In the genomic region with DNA sequence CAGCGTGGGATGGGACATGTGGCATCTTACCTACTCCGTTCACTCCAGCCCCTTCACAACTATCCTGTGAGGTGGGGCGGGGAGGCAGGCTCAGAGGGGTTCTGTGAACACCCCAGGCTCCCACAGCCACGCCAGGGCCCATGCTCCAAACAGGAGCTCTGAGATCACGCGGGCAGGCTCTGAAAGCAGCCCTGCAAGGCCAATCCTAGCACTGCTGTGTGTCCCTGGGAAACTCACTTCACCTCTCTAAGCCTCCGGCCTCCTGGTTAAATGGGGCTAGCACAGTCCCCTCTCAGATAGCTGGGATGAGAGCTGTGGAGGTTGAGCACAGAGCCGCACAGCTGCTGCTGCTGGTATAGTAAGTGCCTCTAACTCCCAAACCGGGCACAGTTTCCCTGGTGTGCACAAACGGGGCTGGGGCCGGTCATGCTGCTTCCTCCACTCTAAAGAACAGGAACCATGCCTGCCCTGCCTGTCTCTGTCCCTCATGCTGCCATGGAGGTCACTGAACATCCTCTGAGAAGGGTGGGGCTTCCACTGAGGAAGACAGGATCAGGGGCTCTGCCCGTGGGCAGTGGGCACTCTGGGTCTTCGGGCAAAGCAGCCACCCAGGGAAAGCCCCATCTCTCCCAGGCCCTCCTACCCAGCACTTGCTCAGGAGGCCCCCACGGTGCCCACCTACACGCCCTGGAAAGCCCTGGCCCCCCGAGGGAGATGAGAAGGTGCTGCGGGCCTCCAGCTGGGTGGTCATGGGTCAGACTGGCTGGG, we compare ENCODE assay signal across 1 cellular context.
TF ChIP-seq lines count a peak whose summit lies in the region.

No MANE protein-coding gene starts in this region.

TF ChIP-seq in IMR-90, 13 proteins besides CTCF, POLR2A, EP300 and RAD21:
- no peak for TF ChIP-seq USF2 (IDR thresholded peaks at IDR 0.05; ENCODE audit: low read depth, low read length)
- TF ChIP-seq RCOR1 (IDR thresholded peaks at IDR 0.05; ENCODE audit: insufficient replicate concordance, low read length): no peak
- no peak for TF ChIP-seq MAZ (IDR thresholded peaks at IDR 0.05; ENCODE audit: borderline replicate concordance, low read depth, low read length)
- TF ChIP-seq BHLHE40 (IDR thresholded peaks at IDR 0.05; ENCODE audit: low read depth, low read length): no peak
- no peak for TF ChIP-seq SMC3 (IDR thresholded peaks at IDR 0.05; ENCODE audit: low read depth, low read length)
- no peak for TF ChIP-seq CHD1 (IDR thresholded peaks at IDR 0.05; ENCODE audit: low read depth, low read length)
- TF ChIP-seq CEBPB (IDR thresholded peaks at IDR 0.05; ENCODE audit: low read depth, low read length): no peak
- no peak for TF ChIP-seq ELK1 (IDR thresholded peaks at IDR 0.05; ENCODE audit: borderline replicate concordance, low read depth, low read length)
TF ChIP-seq in IMR-90: peak in this region for 0.
